Comparison of ENCODE assay signal across 7 cellular contexts in the genomic region with DNA sequence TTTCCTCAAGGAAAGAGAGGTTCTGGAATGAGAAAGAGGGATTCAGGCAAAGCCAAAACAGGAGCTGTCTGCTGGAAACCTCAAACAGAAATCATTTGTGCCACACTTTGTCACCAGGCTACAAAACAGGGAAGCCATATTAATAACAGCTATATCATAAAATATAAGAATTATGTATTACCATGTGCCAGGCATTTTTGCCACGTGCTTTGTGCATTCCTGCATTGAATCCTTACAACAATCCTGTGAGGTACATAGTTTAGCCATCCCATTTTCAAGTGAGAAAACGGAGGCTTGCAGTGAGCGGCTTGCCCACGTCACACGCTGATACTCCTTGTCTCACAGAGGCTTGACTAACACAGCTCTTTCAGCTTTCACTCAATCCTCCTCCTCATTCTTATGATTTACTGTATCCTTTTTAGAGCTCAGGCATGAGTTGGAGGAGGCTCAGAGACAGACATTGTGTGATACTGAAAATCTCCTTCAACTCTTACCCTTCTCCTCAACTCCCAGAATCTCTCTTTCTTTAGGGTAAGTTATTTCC.
"Had no signal": no experiment of that assay in that cellular context is flagged by ENCODE, and none has a peak within 500 bp of the region (broad histone marks: within the 10 kb centered on the region; RNA-seq: fewer than 3 reads in every experiment).

No MANE protein-coding gene starts in this region.

- H3K27ac ChIP-seq: GM23248 had no signal

- H3K9me3 Mint-ChIP-seq: H9 had no signal

- H3K4me3 ChIP-seq: GM23248 had no signal

- FAIRE-seq: H1, H54, HTR-8/SVneo had no signal

- H3K4me1 Mint-ChIP-seq: IgD-negative memory B cell had no signal

- DNase-seq: GM23248, H9, HCEC 1CT had no signal

- H2AFZ ChIP-seq: GM23248 had no signal

- H3K4me3 Mint-ChIP-seq: H9, IgD-negative memory B cell had no signal

- H3K27ac Mint-ChIP-seq: H9 had no signal

- H3K9ac ChIP-seq: GM23248 had no signal
